In genomic region chr19:56839665-56840451, GRCh38 we compare ENCODE assay signal across 10 cellular contexts. TPM values are rescaled to one million over a fixed set of nuclear protein-coding genes. Genes with fewer than 3 reads are reported as not detected.
DNase-seq lines count a peak whose midpoint lies in the region; ATAC-seq and TF ChIP-seq lines count a peak whose summit lies in the region.
"Had no signal": no experiment of that assay in that cellular context is flagged by ENCODE, and none has a peak within 500 bp of the region (broad histone marks: within the 10 kb centered on the region; RNA-seq: fewer than 3 reads in every experiment).

No MANE protein-coding gene starts in this region.

- no peaks in the 10 kb centered on the region for H3K36me3 Mint-ChIP-seq in MCF 10A (ENCODE audit: insufficient read depth, unreplicated experiment)

- H3K4me3 ChIP-seq in breast epithelium (peak overlapping the region; percentile 49 to 75 (median 64)), epithelial cell of esophagus (ENCODE audit: low read length) (no peak overlapping the region), urinary bladder (ENCODE audit: low read depth, low read length) (peak overlapping the region; percentile 40)

- POLR2A ChIA-PET in MCF 10A (lab: Yijun Ruan, JAX): no interaction called here

- H3K9me3 ChIP-seq in breast epithelium: peaks cover 0 to 26% of the 10 kb centered on the region in 2 donors

- H3K9me3 Mint-ChIP-seq in MCF 10A (ENCODE audit: unreplicated experiment): peaks cover 30% of the 10 kb centered on the region

- no peak for ATAC-seq in GM21723 (IDR thresholded peaks at IDR 0.05; ENCODE audit: unreplicated experiment)

- H3K27ac Mint-ChIP-seq in MCF 10A (ENCODE audit: low read depth, unreplicated experiment): no peak overlapping the region

- H3K27me3 Mint-ChIP-seq in MCF 10A (ENCODE audit: insufficient read depth, unreplicated experiment): no peaks in the 10 kb centered on the region

- no TSS peak for BruUV-seq in MCF 10A (replicated peaks; lab: Mats Ljungman, UMichigan)

- H3K27ac ChIP-seq in breast epithelium (peak overlapping the region; percentile 80 to 93), urinary bladder (ENCODE audit: low read depth) (no peak overlapping the region)
- H3K27ac ChIP-seq: C4-2B had no signal

- H3K4me3 Mint-ChIP-seq in MCF 10A (ENCODE audit: unreplicated experiment): no peak overlapping the region

- H3K4me1 ChIP-seq in breast epithelium: no peaks in the 10 kb centered on the region
- H3K4me1 ChIP-seq in urinary bladder (ENCODE audit: insufficient read depth): no peaks in the 10 kb centered on the region

- 48% methylated on average over 48 of the region's 48 CpGs for WGBS in urinary bladder

- no peaks in the 10 kb centered on the region for H3K4me1 Mint-ChIP-seq in MCF 10A (ENCODE audit: insufficient read depth, unreplicated experiment)

- CTCF ChIA-PET in MCF 10A (lab: Yijun Ruan, JAX): no interaction called here

- intact Hi-C loops in breast epithelium (cut with DNase I; ENCODE audit: low total_unique reads) (no loop called here), MCF 10A (cut with micrococcal nuclease) (no loop called here)

- TF ChIP-seq POLR2A in breast epithelium (IDR thresholded peaks at IDR 0.05): no peak

- peak; percentile 94 to 97 for DNase-seq in breast epithelium (ENCODE audit: low spot score in 2 of 2)
- no peak for DNase-seq in MCF 10A (ENCODE audit: unreplicated experiment)
- DNase-seq in epithelial cell of esophagus (ENCODE audit: low read depth): peak; percentile 9
- peak; percentile 98 for DNase-seq in midbrain (lab: John Stamatoyannopoulos, UW)
- no peak for DNase-seq in NOMO-1 treated with dmso at 0.1 percent for 144 hours (lab: John Stamatoyannopoulos, UW; ENCODE audit: unreplicated experiment)
- DNase-seq in foreskin melanocyte: no peak

- H3K36me3 ChIP-seq in breast epithelium (no peaks in the 10 kb centered on the region), urinary bladder (ENCODE audit: insufficient read depth) (no peaks in the 10 kb centered on the region)

- no peaks in the 10 kb centered on the region for H3K27me3 ChIP-seq in breast epithelium

- TF ChIP-seq CTCF in breast epithelium (IDR thresholded peaks at IDR 0.05): no peak
- TF ChIP-seq CTCF in MCF 10A (IDR thresholded peaks at IDR 0.05; ENCODE audit: unreplicated experiment): no peak
- TF ChIP-seq CTCF in epithelial cell of esophagus (IDR thresholded peaks at IDR 0.05; ENCODE audit: insufficient read depth, low read depth, low read length, missing control alignments): no peak

RNA-seq across cellular contexts. Expression of gene PEG3, which starts 0.7 kb away (rescaled TPM):
- total RNA-seq in breast epithelium (10 to 100 TPM in 2 of 3 donors, 1 to 10 TPM in 1; 9.1 to 24.0 (median 17.0) TPM), MCF 10A (2022) (not detected in 2 replicates), urinary bladder (324 TPM)
- 9.7 TPM for polyA plus RNA-seq in urinary bladder
- total RNA-seq: H1 had no signal
- polyA plus RNA-seq: H1 had no signal

RNA-seq across cellular contexts. Expression of gene ZIM2, which starts 0.7 kb away (rescaled TPM):
- total RNA-seq in breast epithelium (1 to 10 TPM in 2 of 3 donors, under 1 TPM in 1; 0.48 to 1.6 (median 1.3) TPM), MCF 10A (2022) (not detected in 2 replicates), urinary bladder (5.7 TPM)
- 0.18 TPM for polyA plus RNA-seq in urinary bladder
- total RNA-seq: H1 had no signal
- polyA plus RNA-seq: H1 had no signal

Comparison
In these comparisons a context has a peak if more than half of its experiments do, and no peak if none do; other contexts are left out.
1. DNase-seq: peak in breast epithelium (2 of 2), epithelial cell of esophagus (single experiment) and midbrain (single experiment); none in MCF 10A (single experiment), NOMO-1 treated with dmso at 0.1 percent for 144 hours (single experiment) and foreskin melanocyte (single experiment).
2. RNA of gene PEG3, which starts 0.7 kb away (total RNA-seq): 324 TPM in urinary bladder (single experiment); 9.1 to 24.0 TPM in breast epithelium and not detected in MCF 10A; every median in the first group is over 10 times any median in the second.